In the genomic region with DNA sequence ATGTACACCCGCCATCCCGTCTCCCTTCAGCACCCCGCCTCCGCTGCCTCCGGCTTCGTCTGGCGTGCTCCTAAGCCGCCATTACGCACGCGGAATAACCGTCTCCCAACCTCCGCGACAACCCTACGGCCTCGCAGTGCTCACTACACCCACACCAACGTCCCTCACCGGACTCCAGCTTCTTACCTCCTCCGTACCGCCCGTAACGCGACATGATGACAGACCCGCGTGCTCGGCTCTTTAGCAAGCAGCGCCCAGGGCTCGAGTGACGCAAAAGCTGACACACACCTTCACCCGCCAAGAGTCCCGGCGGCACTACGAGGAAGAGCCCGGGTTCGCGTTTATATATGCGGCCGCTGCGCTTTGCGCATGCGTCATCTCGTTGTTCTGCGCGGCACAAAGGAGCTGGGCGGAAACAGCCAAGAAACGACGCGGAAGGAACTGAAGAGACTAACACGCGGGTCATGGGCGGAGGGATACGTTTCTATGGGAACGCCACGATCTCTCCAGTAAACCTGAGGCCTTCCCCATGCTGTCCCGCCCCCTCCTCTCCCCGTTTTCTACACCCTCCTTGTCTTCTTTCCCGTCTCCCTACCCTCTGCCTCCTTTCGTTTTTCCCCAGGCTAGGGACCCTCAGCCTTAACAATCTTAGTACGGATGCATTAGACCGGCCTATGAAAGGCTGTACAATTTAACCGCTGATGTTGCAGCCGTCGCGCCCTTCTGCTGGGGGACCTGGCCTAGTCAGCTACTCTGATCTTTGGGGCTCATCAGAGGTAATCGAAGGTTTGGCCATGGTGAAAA, we compare ENCODE assay signal across 8 cellular contexts. TPM values are rescaled to one million over a fixed set of nuclear protein-coding genes. Genes with fewer than 3 reads are reported as not detected.
A peak's percentile ranks its signal among the peaks of the same experiment; 100 is the strongest.
DNase-seq lines count a peak whose midpoint lies in the region; ATAC-seq, FAIRE-seq and TF ChIP-seq lines count a peak whose summit lies in the region.

TSS of gene SRSF7 (minus strand) at position 319 of the 804 bp plus-strand sequence. CDS start at position 214, 105 bp downstream.

- no peaks in the 10 kb centered on the region for H3K9me3 ChIP-seq in right atrium auricular region
- H3K9me3 ChIP-seq in psoas muscle = no peaks in the 10 kb centered on the region

- H3K36me3 ChIP-seq in right atrium auricular region (peaks cover 32% of the 10 kb centered on the region), psoas muscle (ENCODE audit: insufficient read depth in 1 of 2, low read depth in 1 of 2) (peaks cover 9 to 38% of the 10 kb centered on the region in 2 donors)

- TF ChIP-seq CTCF in right atrium auricular region (IDR thresholded peaks at IDR 0.05) = no peak
- no peak for TF ChIP-seq CTCF in psoas muscle (IDR thresholded peaks at IDR 0.05)

- intact Hi-C loops in T-helper 2 cell treated with Interferon-gamma antibody and Interleukin-4, amounts not matched to agents 100 ng/mL and 5 ng/mL, for 36 hours (cut with micrococcal nuclease) = loop anchor here (1.0 to 5.0 kb wide), 7 partner anchors 27 to 674 kb away; partner anchors contain the start of genes ATL2, CYP1B1, GALM and GEMIN6
- intact Hi-C loops in psoas muscle (cut with DNase I) = loop anchor here in 1 of 2 donors (1.0 kb wide), 1 partner anchor 149 kb away; the partner anchor contains the start of gene HNRNPLL

- 1% methylated on average over 63 to 65 of the region's 65 CpGs for WGBS in psoas muscle, 3 donors

- FAIRE-seq in urothelium cell line (lab: Jason Lieb, UNC) = peak; percentile 32

- DNase-seq in NCI-H187 treated with DMSO at 0.1 percent for 48 hours (lab: John Stamatoyannopoulos, UW) (peak; percentile 97), anterior cingulate cortex (lab: John Stamatoyannopoulos, UW) (peak; percentile 76 to 98 (median 95)), right atrium auricular region (ENCODE audit: low spot score) (peak; percentile 99), psoas muscle (peak; percentile 96 to 99), urothelium cell line (ENCODE audit: low spot score) (peak; percentile 99)

- H3K4me3 ChIP-seq in right atrium auricular region = peak within 1 kb of the TSS; percentile 66 to 93
- peak within 1 kb of the TSS; percentile 98 for H3K4me3 ChIP-seq in psoas muscle

- ATAC-seq in GM18498 (IDR thresholded peaks at IDR 0.05; ENCODE audit: unreplicated experiment) (peak; percentile 82), HG02938 (IDR thresholded peaks at IDR 0.05; ENCODE audit: unreplicated experiment) (peak; percentile 80), psoas muscle (peak; percentile 92 to 94 (median 93))

- peaks cover 0 to 44% of the 10 kb centered on the region in 2 donors for H3K4me1 ChIP-seq in right atrium auricular region
- peaks cover 22% of the 10 kb centered on the region for H3K4me1 ChIP-seq in psoas muscle

- H3K27me3 ChIP-seq in right atrium auricular region (no peaks in the 10 kb centered on the region), psoas muscle (ENCODE audit: insufficient read depth in 3 of 3, low read length in 2 of 3) (no peaks in the 10 kb centered on the region)

- H3K27ac ChIP-seq in right atrium auricular region = peak within 1 kb of the TSS; percentile 95 to 100
- H3K27ac ChIP-seq in psoas muscle = peak within 1 kb of the TSS; percentile 100

RNA-seq across cellular contexts. Expression of gene SRSF7, which starts in this region (rescaled TPM):
- total RNA-seq in T-helper 2 cell treated with Interferon-gamma antibody and Interleukin-4, amounts not matched to agents 100 ng/mL and 5 ng/mL, for 36 hours = 316 and 333 TPM in 2 replicates
- 10 to 100 TPM; 32.1 to 44.3 TPM for total RNA-seq in right atrium auricular region
- total RNA-seq in psoas muscle = 10 to 100 TPM; 35.5 to 78.2 (median 56.7) TPM
- polyA plus RNA-seq in psoas muscle = 100 to 1,000 TPM in 1 of 3 donors, 10 to 100 TPM in 2; 26.0 to 111 (median 45.8) TPM

Comparison
In these comparisons a context has a peak if more than half of its experiments do, and no peak if none do; other contexts are left out.
1. Peak in every context shown above with its lines: DNase-seq, ATAC-seq, H3K4me3 ChIP-seq and H3K27ac ChIP-seq.